Comparison of ENCODE assay signal across 39 cellular contexts in genomic region chr16:11514283-11514682, GRCh38.
"Had no signal": no experiment of that assay in that cellular context is flagged by ENCODE, and none has a peak within 500 bp of the region (broad histone marks: within the 10 kb centered on the region; RNA-seq: fewer than 3 reads in every experiment).

No MANE protein-coding gene starts in this region.

- H3K4me1 Mint-ChIP-seq: activated B cell treated with CpG ODN at 0.5 μM for 24 hours; activated naive CD8-positive, alpha-beta T cell treated with anti-CD3 and anti-CD28 coated beads, Interleukin-2, amount 50 U/mL, for 24 hours; central memory CD8-positive, alpha-beta T cell had no signal

- H3K36me3 ChIP-seq: brain microvascular endothelial cell, cardiac muscle cell, MG63 had no signal

- H3K36me3 Mint-ChIP-seq: activated CD4-positive, alpha-beta memory T cell treated with anti-CD3 and anti-CD28 coated beads for 36 hours; activated naive CD8-positive, alpha-beta T cell had no signal

- ATAC-seq: activated naive CD8-positive, alpha-beta T cell treated with anti-CD3 and anti-CD28 coated beads, Interleukin-2, amount 50 U/mL, for 24 hours; activated T-cell treated with anti-CD3 and anti-CD28 coated beads, Interleukin-2, amount 50 U/mL, for 4 hours; Right ventricle myocardium inferior had no signal

- DNase-seq: activated B cell treated with CpG ODN at 0.5 μM for 24 hours; activated CD4-positive, alpha-beta memory T cell treated with anti-CD3 and anti-CD28 coated beads for 36 hours; activated CD4-positive, alpha-beta T cell treated with anti-CD3 and anti-CD28 coated beads for 4 hours; activated CD4-positive, alpha-beta T cell treated with anti-CD3 and anti-CD28 coated beads, Interleukin-2, amount 50 U/mL, for 1 hour; activated CD4-positive, CD25-positive, alpha-beta regulatory T cell treated with anti-CD3 and anti-CD28 coated beads, Interleukin-2, amount 50 U/mL, for 72 hours; activated CD8-positive, alpha-beta memory T cell treated with anti-CD3 and anti-CD28 coated beads, Interleukin-2, amount 50 U/mL, for 4 hours; activated gamma-delta T cell treated with Interleukin-2 at 50 U/mL for 16 hours; activated naive CD4-positive, alpha-beta T cell treated with anti-CD3 and anti-CD28 coated beads for 36 hours; activated naive CD8-positive, alpha-beta T cell treated with anti-CD3 and anti-CD28 coated beads, Interleukin-2, amount 50 U/mL, for 24 hours; activated T-cell treated with anti-CD3 and anti-CD28 coated beads for 4 hours; activated T-cell treated with anti-CD3 and anti-CD28 coated beads, Interleukin-2, amount 50 U/mL, for 4 hours; anterior cingulate cortex; brain microvascular endothelial cell; Kasumi-1; KG1; MG63; NCI-H1048; NCI-H1105 treated with DMSO at 0.1 percent for 48 hours; NCI-H1436; NCI-H1694 treated with DMSO at 0.1 percent for 48 hours; NCI-H2029 treated with DMSO at 0.1 percent for 48 hours; NCI-H2107; NCI-H2171; NCI-H510A; NCI-H526; NCI-H748 treated with DMSO at 0.1 percent for 48 hours; NK-92 treated with Interleukin-12 subunit alpha and Interleukin-12 subunit beta, amount 100 ng/mL, for 24 hours; PC-9; SW 1271; T-helper 1 cell; T-helper 2 cell; T-helper 9 cell had no signal

- H3K9me3 ChIP-seq: MG63 had no signal

- H3K4me3 Mint-ChIP-seq: activated B cell treated with CpG ODN at 0.5 μM for 24 hours; activated CD4-positive, alpha-beta memory T cell treated with anti-CD3 and anti-CD28 coated beads for 36 hours; activated naive CD4-positive, alpha-beta T cell treated with anti-CD3 and anti-CD28 coated beads for 36 hours; activated naive CD8-positive, alpha-beta T cell; activated naive CD8-positive, alpha-beta T cell treated with anti-CD3 and anti-CD28 coated beads, Interleukin-2, amount 50 U/mL, for 24 hours; activated T-cell treated with anti-CD3 and anti-CD28 coated beads, Interleukin-2, amount 50 U/mL, for 4 hours; activated T-helper 1 cell treated with anti-CD3 and anti-CD28 coated beads, Interleukin-12 subunit alpha, Interleukin-12 subunit beta, Interleukin-2, Interleukin-4 antibody, amounts not matched to agents 30 ng/mL and 10 ng/mL and 1 ng/mL, durations not matched to agents 14 hours and 24 hours and 36 hours; central memory CD8-positive, alpha-beta T cell had no signal

- H3K4me3 ChIP-seq: cardiac muscle cell, MG63, PC-9 had no signal

- H3K27me3 Mint-ChIP-seq: activated B cell treated with CpG ODN at 0.5 μM for 24 hours; activated CD4-positive, alpha-beta memory T cell treated with anti-CD3 and anti-CD28 coated beads for 36 hours; activated naive CD8-positive, alpha-beta T cell; activated naive CD8-positive, alpha-beta T cell treated with anti-CD3 and anti-CD28 coated beads, Interleukin-2, amount 50 U/mL, for 24 hours; central memory CD8-positive, alpha-beta T cell had no signal

- H3K9me3 Mint-ChIP-seq: activated B cell treated with CpG ODN at 0.5 μM for 24 hours; activated naive CD4-positive, alpha-beta T cell treated with anti-CD3 and anti-CD28 coated beads for 36 hours; activated naive CD8-positive, alpha-beta T cell treated with anti-CD3 and anti-CD28 coated beads, Interleukin-2, amount 50 U/mL, for 24 hours; activated T-helper 1 cell treated with anti-CD3 and anti-CD28 coated beads, Interleukin-12 subunit alpha, Interleukin-12 subunit beta, Interleukin-2, Interleukin-4 antibody, amounts not matched to agents 30 ng/mL and 10 ng/mL and 1 ng/mL, durations not matched to agents 14 hours and 24 hours and 36 hours; central memory CD8-positive, alpha-beta T cell had no signal

- H3K27ac Mint-ChIP-seq: activated B cell treated with CpG ODN at 0.5 μM for 24 hours; activated CD4-positive, alpha-beta memory T cell treated with anti-CD3 and anti-CD28 coated beads for 36 hours; activated naive CD4-positive, alpha-beta T cell treated with anti-CD3 and anti-CD28 coated beads for 36 hours; activated naive CD8-positive, alpha-beta T cell; activated naive CD8-positive, alpha-beta T cell treated with anti-CD3 and anti-CD28 coated beads, Interleukin-2, amount 50 U/mL, for 24 hours; activated T-helper 1 cell treated with anti-CD3 and anti-CD28 coated beads, Interleukin-12 subunit alpha, Interleukin-12 subunit beta, Interleukin-2, Interleukin-4 antibody, amounts not matched to agents 30 ng/mL and 10 ng/mL and 1 ng/mL, durations not matched to agents 14 hours and 24 hours and 36 hours had no signal

- H3K27me3 ChIP-seq: brain microvascular endothelial cell, cardiac muscle cell, MG63 had no signal

- H3K27ac ChIP-seq: brain microvascular endothelial cell, cardiac muscle cell, PC-9, RWPE1, VCaP had no signal
